ENCODE assay signal across 7 cellular contexts in genomic region chr1:219778793-219779369, GRCh38.
"Had no signal": no experiment of that assay in that cellular context is flagged by ENCODE, and none has a peak within 500 bp of the region (broad histone marks: within the 10 kb centered on the region; RNA-seq: fewer than 3 reads in every experiment).

No MANE protein-coding gene starts in this region.

- H2AFZ ChIP-seq: GM23338 had no signal

- DNase-seq: H9, HCEC 1CT, KG1 had no signal

- H3K4me1 Mint-ChIP-seq: GM23338 had no signal

- H3K27ac ChIP-seq: HL-60 had no signal

- H3K4me2 ChIP-seq: GM23338 had no signal

- H3K4me3 ChIP-seq: GM23338, K562 had no signal

- H3K4me3 Mint-ChIP-seq: GM23338, H9 had no signal

- H3K27ac Mint-ChIP-seq: GM23338, H9 had no signal

- ATAC-seq: GM23338, HepG2, K562 had no signal

- H3K9me3 Mint-ChIP-seq: GM23338, H9 had no signal
